ENCODE assay signal across 1 cellular context in the genomic region with DNA sequence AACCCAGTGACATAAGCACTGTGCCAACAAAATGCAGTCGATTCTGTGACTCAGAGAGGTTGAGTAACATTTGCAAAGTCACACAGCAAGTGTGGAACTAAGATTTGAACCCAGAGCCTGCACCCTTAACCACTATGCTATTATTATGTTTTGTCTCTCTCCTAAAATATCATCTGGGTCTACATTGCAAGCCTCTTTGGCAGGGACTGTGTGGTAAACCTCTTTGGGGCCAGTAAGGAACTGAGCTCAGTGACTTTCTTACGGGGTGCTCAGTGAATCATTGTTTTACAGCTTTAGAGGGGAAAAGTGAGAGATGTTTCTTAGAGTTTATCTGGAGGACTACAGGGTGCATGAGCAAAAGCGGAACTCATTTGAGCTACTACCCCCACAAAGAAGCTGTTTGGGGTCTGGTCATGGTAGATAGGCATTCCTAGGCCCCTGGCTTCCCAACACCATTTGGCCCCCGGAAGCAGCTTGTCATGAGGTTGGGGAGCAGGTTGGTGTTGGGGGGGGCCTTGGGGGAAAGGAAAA.
TF ChIP-seq lines count a peak whose summit lies in the region.

No MANE protein-coding gene starts in this region.

TF ChIP-seq in GM12878, 131 proteins besides CTCF, POLR2A, EP300 and RAD21 (continues in another document):
- TF ChIP-seq ETV6 (conservative IDR thresholded peaks at IDR 0.05 in 1 of 2, IDR thresholded peaks at IDR 0.05 in 1 of 2; ENCODE audit: borderline replicate concordance in 1 of 2, low read depth in 1 of 2) (peak in 1 of 2 experiments; percentile 50; a peak in 1 of 4 replicates), NR2C1 (IDR thresholded peaks at IDR 0.05) (no peak), BMI1 (IDR thresholded peaks at IDR 0.05; ENCODE audit: borderline replicate concordance) (no peak), EED (IDR thresholded peaks at IDR 0.05; ENCODE audit: low read depth) (peak; percentile 82), POLR2AphosphoS2 (IDR thresholded peaks at IDR 0.05; ENCODE audit: low read depth, low read length) (no peak), MEF2A (IDR thresholded peaks at IDR 0.05; ENCODE audit: insufficient read depth, low read depth, low read length) (no peak), YBX1 (IDR thresholded peaks at IDR 0.05) (no peak), ZNF207 (IDR thresholded peaks at IDR 0.05; ENCODE audit: borderline replicate concordance) (no peak), HDAC2 (IDR thresholded peaks at IDR 0.05) (no peak; the same call in 1 of the 2 replicates), PAX8 (IDR thresholded peaks at IDR 0.05) (no peak), SREBF1 (IDR thresholded peaks at IDR 0.05; ENCODE audit: low read length) (no peak), ZNF217 (IDR thresholded peaks at IDR 0.05) (peak; percentile 95), MTA3 (IDR thresholded peaks at IDR 0.05; ENCODE audit: borderline replicate concordance, low read length) (no peak), TAF1 (IDR thresholded peaks at IDR 0.05; ENCODE audit: borderline replicate concordance, low read depth, low read length) (peak; percentile 22; the same call in 1 of the 2 replicates), BCL11A (IDR thresholded peaks at IDR 0.05; ENCODE audit: low read depth, low read length) (no peak), RBBP5 (conservative IDR thresholded peaks at IDR 0.05) (no peak), CBFB (IDR thresholded peaks at IDR 0.05; ENCODE audit: low read depth) (peak; percentile 21; the same call in 1 of the 2 replicates), MYB (IDR thresholded peaks at IDR 0.05; ENCODE audit: borderline replicate concordance, low read depth, low read length) (no peak), MXI1 (IDR thresholded peaks at IDR 0.05; ENCODE audit: low read depth, low read length) (0 out of 2 replicates have a peak, but pooled peaks have one; percentile 32), KDM1A (IDR thresholded peaks at IDR 0.05; ENCODE audit: borderline replicate concordance) (peak; percentile 60; the same call in 1 of the 2 replicates), EGR1 (IDR thresholded peaks at IDR 0.05; ENCODE audit: borderline replicate concordance in 1 of 2, low read depth in 2 of 2, low read length in 2 of 2) (no peak), SMARCA5 (IDR thresholded peaks at IDR 0.05) (peak; percentile 93)
- TF ChIP-seq, protein P1, sequence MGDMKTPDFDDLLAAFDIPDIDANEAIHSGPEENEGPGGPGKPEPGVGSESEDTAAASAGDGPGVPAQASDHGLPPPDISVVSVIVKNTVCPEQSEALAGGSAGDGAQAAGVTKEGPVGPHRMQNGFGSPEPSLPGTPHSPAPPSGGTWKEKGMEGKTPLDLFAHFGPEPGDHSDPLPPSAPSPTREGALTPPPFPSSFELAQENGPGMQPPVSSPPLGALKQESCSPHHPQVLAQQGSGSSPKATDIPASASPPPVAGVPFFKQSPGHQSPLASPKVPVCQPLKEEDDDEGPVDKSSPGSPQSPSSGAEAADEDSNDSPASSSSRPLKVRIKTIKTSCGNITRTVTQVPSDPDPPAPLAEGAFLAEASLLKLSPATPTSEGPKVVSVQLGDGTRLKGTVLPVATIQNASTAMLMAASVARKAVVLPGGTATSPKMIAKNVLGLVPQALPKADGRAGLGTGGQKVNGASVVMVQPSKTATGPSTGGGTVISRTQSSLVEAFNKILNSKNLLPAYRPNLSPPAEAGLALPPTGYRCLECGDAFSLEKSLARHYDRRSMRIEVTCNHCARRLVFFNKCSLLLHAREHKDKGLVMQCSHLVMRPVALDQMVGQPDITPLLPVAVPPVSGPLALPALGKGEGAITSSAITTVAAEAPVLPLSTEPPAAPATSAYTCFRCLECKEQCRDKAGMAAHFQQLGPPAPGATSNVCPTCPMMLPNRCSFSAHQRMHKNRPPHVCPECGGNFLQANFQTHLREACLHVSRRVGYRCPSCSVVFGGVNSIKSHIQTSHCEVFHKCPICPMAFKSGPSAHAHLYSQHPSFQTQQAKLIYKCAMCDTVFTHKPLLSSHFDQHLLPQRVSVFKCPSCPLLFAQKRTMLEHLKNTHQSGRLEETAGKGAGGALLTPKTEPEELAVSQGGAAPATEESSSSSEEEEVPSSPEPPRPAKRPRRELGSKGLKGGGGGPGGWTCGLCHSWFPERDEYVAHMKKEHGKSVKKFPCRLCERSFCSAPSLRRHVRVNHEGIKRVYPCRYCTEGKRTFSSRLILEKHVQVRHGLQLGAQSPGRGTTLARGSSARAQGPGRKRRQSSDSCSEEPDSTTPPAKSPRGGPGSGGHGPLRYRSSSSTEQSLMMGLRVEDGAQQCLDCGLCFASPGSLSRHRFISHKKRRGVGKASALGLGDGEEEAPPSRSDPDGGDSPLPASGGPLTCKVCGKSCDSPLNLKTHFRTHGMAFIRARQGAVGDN (IDR thresholded peaks at IDR 0.05): 0 out of 2 replicates have a peak, but pooled peaks have one; percentile 2
- TF ChIP-seq, protein P2, sequence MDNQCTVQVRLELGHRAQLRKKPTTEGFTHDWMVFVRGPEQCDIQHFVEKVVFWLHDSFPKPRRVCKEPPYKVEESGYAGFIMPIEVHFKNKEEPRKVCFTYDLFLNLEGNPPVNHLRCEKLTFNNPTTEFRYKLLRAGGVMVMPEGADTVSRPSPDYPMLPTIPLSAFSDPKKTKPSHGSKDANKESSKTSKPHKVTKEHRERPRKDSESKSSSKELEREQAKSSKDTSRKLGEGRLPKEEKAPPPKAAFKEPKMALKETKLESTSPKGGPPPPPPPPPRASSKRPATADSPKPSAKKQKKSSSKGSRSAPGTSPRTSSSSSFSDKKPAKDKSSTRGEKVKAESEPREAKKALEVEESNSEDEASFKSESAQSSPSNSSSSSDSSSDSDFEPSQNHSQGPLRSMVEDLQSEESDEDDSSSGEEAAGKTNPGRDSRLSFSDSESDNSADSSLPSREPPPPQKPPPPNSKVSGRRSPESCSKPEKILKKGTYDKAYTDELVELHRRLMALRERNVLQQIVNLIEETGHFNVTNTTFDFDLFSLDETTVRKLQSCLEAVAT (IDR thresholded peaks at IDR 0.05): no peak
- TF ChIP-seq, protein P3, sequence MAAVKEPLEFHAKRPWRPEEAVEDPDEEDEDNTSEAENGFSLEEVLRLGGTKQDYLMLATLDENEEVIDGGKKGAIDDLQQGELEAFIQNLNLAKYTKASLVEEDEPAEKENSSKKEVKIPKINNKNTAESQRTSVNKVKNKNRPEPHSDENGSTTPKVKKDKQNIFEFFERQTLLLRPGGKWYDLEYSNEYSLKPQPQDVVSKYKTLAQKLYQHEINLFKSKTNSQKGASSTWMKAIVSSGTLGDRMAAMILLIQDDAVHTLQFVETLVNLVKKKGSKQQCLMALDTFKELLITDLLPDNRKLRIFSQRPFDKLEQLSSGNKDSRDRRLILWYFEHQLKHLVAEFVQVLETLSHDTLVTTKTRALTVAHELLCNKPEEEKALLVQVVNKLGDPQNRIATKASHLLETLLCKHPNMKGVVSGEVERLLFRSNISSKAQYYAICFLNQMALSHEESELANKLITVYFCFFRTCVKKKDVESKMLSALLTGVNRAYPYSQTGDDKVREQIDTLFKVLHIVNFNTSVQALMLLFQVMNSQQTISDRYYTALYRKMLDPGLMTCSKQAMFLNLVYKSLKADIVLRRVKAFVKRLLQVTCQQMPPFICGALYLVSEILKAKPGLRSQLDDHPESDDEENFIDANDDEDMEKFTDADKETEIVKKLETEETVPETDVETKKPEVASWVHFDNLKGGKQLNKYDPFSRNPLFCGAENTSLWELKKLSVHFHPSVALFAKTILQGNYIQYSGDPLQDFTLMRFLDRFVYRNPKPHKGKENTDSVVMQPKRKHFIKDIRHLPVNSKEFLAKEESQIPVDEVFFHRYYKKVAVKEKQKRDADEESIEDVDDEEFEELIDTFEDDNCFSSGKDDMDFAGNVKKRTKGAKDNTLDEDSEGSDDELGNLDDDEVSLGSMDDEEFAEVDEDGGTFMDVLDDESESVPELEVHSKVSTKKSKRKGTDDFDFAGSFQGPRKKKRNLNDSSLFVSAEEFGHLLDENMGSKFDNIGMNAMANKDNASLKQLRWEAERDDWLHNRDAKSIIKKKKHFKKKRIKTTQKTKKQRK (IDR thresholded peaks at IDR 0.05; ENCODE audit: low read depth, low read length): no peak
- TF ChIP-seq, protein P4, sequence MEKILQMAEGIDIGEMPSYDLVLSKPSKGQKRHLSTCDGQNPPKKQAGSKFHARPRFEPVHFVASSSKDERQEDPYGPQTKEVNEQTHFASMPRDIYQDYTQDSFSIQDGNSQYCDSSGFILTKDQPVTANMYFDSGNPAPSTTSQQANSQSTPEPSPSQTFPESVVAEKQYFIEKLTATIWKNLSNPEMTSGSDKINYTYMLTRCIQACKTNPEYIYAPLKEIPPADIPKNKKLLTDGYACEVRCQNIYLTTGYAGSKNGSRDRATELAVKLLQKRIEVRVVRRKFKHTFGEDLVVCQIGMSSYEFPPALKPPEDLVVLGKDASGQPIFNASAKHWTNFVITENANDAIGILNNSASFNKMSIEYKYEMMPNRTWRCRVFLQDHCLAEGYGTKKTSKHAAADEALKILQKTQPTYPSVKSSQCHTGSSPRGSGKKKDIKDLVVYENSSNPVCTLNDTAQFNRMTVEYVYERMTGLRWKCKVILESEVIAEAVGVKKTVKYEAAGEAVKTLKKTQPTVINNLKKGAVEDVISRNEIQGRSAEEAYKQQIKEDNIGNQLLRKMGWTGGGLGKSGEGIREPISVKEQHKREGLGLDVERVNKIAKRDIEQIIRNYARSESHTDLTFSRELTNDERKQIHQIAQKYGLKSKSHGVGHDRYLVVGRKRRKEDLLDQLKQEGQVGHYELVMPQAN (conservative IDR thresholded peaks at IDR 0.05): 0 out of 2 replicates have a peak, but pooled peaks have one; percentile 42
- TF ChIP-seq, protein P5, sequence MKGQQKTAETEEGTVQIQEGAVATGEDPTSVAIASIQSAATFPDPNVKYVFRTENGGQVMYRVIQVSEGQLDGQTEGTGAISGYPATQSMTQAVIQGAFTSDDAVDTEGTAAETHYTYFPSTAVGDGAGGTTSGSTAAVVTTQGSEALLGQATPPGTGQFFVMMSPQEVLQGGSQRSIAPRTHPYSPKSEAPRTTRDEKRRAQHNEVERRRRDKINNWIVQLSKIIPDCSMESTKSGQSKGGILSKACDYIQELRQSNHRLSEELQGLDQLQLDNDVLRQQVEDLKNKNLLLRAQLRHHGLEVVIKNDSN (IDR thresholded peaks at IDR 0.05; ENCODE audit: borderline replicate concordance, extremely low read length, insufficient read depth, low read depth, low read length): no peak
- TF ChIP-seq, protein P6, sequence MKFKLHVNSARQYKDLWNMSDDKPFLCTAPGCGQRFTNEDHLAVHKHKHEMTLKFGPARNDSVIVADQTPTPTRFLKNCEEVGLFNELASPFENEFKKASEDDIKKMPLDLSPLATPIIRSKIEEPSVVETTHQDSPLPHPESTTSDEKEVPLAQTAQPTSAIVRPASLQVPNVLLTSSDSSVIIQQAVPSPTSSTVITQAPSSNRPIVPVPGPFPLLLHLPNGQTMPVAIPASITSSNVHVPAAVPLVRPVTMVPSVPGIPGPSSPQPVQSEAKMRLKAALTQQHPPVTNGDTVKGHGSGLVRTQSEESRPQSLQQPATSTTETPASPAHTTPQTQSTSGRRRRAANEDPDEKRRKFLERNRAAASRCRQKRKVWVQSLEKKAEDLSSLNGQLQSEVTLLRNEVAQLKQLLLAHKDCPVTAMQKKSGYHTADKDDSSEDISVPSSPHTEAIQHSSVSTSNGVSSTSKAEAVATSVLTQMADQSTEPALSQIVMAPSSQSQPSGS (IDR thresholded peaks at IDR 0.05; ENCODE audit: low read length): no peak
- TF ChIP-seq, protein P7, sequence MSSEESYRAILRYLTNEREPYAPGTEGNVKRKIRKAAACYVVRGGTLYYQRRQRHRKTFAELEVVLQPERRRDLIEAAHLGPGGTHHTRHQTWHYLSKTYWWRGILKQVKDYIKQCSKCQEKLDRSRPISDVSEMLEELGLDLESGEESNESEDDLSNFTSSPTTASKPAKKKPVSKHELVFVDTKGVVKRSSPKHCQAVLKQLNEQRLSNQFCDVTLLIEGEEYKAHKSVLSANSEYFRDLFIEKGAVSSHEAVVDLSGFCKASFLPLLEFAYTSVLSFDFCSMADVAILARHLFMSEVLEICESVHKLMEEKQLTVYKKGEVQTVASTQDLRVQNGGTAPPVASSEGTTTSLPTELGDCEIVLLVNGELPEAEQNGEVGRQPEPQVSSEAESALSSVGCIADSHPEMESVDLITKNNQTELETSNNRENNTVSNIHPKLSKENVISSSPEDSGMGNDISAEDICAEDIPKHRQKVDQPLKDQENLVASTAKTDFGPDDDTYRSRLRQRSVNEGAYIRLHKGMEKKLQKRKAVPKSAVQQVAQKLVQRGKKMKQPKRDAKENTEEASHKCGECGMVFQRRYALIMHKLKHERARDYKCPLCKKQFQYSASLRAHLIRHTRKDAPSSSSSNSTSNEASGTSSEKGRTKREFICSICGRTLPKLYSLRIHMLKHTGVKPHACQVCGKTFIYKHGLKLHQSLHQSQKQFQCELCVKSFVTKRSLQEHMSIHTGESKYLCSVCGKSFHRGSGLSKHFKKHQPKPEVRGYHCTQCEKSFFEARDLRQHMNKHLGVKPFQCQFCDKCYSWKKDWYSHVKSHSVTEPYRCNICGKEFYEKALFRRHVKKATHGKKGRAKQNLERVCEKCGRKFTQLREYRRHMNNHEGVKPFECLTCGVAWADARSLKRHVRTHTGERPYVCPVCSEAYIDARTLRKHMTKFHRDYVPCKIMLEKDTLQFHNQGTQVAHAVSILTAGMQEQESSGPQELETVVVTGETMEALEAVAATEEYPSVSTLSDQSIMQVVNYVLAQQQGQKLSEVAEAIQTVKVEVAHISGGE (CRISPR knock-in tag; IDR thresholded peaks at IDR 0.05): no peak
- TF ChIP-seq, protein P8, sequence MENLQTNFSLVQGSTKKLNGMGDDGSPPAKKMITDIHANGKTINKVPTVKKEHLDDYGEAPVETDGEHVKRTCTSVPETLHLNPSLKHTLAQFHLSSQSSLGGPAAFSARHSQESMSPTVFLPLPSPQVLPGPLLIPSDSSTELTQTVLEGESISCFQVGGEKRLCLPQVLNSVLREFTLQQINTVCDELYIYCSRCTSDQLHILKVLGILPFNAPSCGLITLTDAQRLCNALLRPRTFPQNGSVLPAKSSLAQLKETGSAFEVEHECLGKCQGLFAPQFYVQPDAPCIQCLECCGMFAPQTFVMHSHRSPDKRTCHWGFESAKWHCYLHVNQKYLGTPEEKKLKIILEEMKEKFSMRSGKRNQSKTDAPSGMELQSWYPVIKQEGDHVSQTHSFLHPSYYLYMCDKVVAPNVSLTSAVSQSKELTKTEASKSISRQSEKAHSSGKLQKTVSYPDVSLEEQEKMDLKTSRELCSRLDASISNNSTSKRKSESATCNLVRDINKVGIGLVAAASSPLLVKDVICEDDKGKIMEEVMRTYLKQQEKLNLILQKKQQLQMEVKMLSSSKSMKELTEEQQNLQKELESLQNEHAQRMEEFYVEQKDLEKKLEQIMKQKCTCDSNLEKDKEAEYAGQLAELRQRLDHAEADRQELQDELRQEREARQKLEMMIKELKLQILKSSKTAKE (IDR thresholded peaks at IDR 0.05; ENCODE audit: low read depth, poor library complexity, severe bottlenecking): peak; percentile 15
- TF ChIP-seq, protein P9, sequence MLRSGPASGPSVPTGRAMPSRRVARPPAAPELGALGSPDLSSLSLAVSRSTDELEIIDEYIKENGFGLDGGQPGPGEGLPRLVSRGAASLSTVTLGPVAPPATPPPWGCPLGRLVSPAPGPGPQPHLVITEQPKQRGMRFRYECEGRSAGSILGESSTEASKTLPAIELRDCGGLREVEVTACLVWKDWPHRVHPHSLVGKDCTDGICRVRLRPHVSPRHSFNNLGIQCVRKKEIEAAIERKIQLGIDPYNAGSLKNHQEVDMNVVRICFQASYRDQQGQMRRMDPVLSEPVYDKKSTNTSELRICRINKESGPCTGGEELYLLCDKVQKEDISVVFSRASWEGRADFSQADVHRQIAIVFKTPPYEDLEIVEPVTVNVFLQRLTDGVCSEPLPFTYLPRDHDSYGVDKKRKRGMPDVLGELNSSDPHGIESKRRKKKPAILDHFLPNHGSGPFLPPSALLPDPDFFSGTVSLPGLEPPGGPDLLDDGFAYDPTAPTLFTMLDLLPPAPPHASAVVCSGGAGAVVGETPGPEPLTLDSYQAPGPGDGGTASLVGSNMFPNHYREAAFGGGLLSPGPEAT (IDR thresholded peaks at IDR 0.05; ENCODE audit: low read depth): peak; percentile 8; the same call in 1 of the 2 replicates
